1 cellular context compared by ENCODE assay signal in genomic region chr22:38266120-38266519, GRCh38.
TF ChIP-seq lines count a peak whose summit lies in the region.

No MANE protein-coding gene starts in this region.

TF ChIP-seq in K562, 482 proteins besides CTCF, POLR2A, EP300 and RAD21 (continued from another document and continues in another):
- TF ChIP-seq CUX1 (CRISPR knock-in tag; IDR thresholded peaks at IDR 0.05), result peak; percentile 53; the same call in 1 of the 2 replicates
- no peak for TF ChIP-seq CREB1 (IDR thresholded peaks at IDR 0.05)
- TF ChIP-seq CREB1 (CRISPR knock-in tag; IDR thresholded peaks at IDR 0.05), result peak; percentile 30; the same call in 1 of the 2 replicates
- TF ChIP-seq HNRNPL (IDR thresholded peaks at IDR 0.05; ENCODE audit: low read depth, low read length), result no peak
- TF ChIP-seq BACH1 (tag; IDR thresholded peaks at IDR 0.05), result no peak
- TF ChIP-seq FUS (optimal IDR thresholded peaks at IDR 0.05; ENCODE audit: low read depth, low read length), result no peak
- TF ChIP-seq ZNF445 (CRISPR knock-in tag; IDR thresholded peaks at IDR 0.05; ENCODE audit: low read depth), result no peak
- TF ChIP-seq ZNF212 (CRISPR knock-in tag; IDR thresholded peaks at IDR 0.05), result no peak
- no peak for TF ChIP-seq MBD1 (CRISPR knock-in tag; IDR thresholded peaks at IDR 0.05)
- TF ChIP-seq PBX2 (CRISPR knock-in tag; IDR thresholded peaks at IDR 0.05; ENCODE audit: low read depth), result no peak
- no peak for TF ChIP-seq PBX2 (tag; conservative IDR thresholded peaks at IDR 0.05; ENCODE audit: low read depth)
- TF ChIP-seq CGGBP1 (CRISPR knock-in tag; IDR thresholded peaks at IDR 0.05), result no peak
- no peak for TF ChIP-seq HDAC6 (IDR thresholded peaks at IDR 0.05; ENCODE audit: low read depth, low read length)
- no peak for TF ChIP-seq ZNF699 (CRISPR knock-in tag; IDR thresholded peaks at IDR 0.05; ENCODE audit: insufficient replicate concordance)
- TF ChIP-seq SAFB2 (IDR thresholded peaks at IDR 0.05; ENCODE audit: borderline replicate concordance, low read depth, low read length, severe bottlenecking), result no peak
- no peak for TF ChIP-seq FOXP1 (CRISPR knock-in tag; IDR thresholded peaks at IDR 0.05)
- no peak for TF ChIP-seq BRF1 (IDR thresholded peaks at IDR 0.05; ENCODE audit: borderline replicate concordance, extremely low read depth, insufficient read length)
- TF ChIP-seq CBX3 (IDR thresholded peaks at IDR 0.05; ENCODE audit: borderline replicate concordance in 1 of 2, low read length in 2 of 2), result peak in 1 of 2 experiments; percentile 59; a peak in 1 of 3 replicates
- TF ChIP-seq ZNF695 (CRISPR knock-in tag; IDR thresholded peaks at IDR 0.05), result no peak
- TF ChIP-seq ZKSCAN1 (IDR thresholded peaks at IDR 0.05; ENCODE audit: low read depth, low read length), result no peak
- no peak for TF ChIP-seq CC2D1A (IDR thresholded peaks at IDR 0.05)
- TF ChIP-seq NR2F6 (CRISPR knock-in tag; IDR thresholded peaks at IDR 0.05), result no peak
- no peak for TF ChIP-seq ZNF717 (CRISPR knock-in tag; IDR thresholded peaks at IDR 0.05)
- 0 out of 2 replicates have a peak, but pooled peaks have one; percentile 20 for TF ChIP-seq ZBTB1 (CRISPR knock-in tag; IDR thresholded peaks at IDR 0.05; ENCODE audit: borderline replicate concordance, low read depth)
- TF ChIP-seq RBBP5 (IDR thresholded peaks at IDR 0.05; ENCODE audit: borderline replicate concordance, insufficient read depth, low read length, poor library complexity, severe bottlenecking), result peak; percentile 21
- TF ChIP-seq ZBTB12 (CRISPR knock-in tag; IDR thresholded peaks at IDR 0.05), result peak; percentile 9; the same call in 1 of the 2 replicates
- TF ChIP-seq IRF9 (tag; IDR thresholded peaks at IDR 0.05), result no peak
- TF ChIP-seq ASH1L (IDR thresholded peaks at IDR 0.05; ENCODE audit: borderline replicate concordance, low read depth, partially characterized antibody), result no peak
- TF ChIP-seq RBM17 (IDR thresholded peaks at IDR 0.05; ENCODE audit: borderline replicate concordance, low read depth, low read length), result no peak
- TF ChIP-seq HMBOX1 (IDR thresholded peaks at IDR 0.05), result no peak
- TF ChIP-seq NR2C2 (CRISPR knock-in tag; IDR thresholded peaks at IDR 0.05), result no peak
- TF ChIP-seq NR2C2 (tag; IDR thresholded peaks at IDR 0.05), result no peak
- TF ChIP-seq ZNF431 (CRISPR knock-in tag; IDR thresholded peaks at IDR 0.05), result no peak
- no peak for TF ChIP-seq TRIM24 (IDR thresholded peaks at IDR 0.05)
- TF ChIP-seq PRMT5 (CRISPR knock-in tag; IDR thresholded peaks at IDR 0.05), result no peak
- no peak for TF ChIP-seq ZBTB2 (IDR thresholded peaks at IDR 0.05)
- TF ChIP-seq NELFE (IDR thresholded peaks at IDR 0.05; ENCODE audit: insufficient read depth, insufficient read length), result no peak
- no peak for TF ChIP-seq RFX7 (CRISPR knock-in tag; IDR thresholded peaks at IDR 0.05)
- no peak for TF ChIP-seq KDM5B (IDR thresholded peaks at IDR 0.05; ENCODE audit: insufficient replicate concordance, low read depth, low read length)
- TF ChIP-seq E2F3 (CRISPR knock-in tag; IDR thresholded peaks at IDR 0.05), result no peak
- no peak for TF ChIP-seq CBX2 (IDR thresholded peaks at IDR 0.05; ENCODE audit: insufficient read depth, low read length, poor library complexity, severe bottlenecking)
- TF ChIP-seq FOXK2 (conservative IDR thresholded peaks at IDR 0.05 in 1 of 2, IDR thresholded peaks at IDR 0.05 in 1 of 2; ENCODE audit: low read depth in 2 of 2), result peak; percentile 48 to 85; a peak in 2 of 4 replicates
- TF ChIP-seq ARID3A (IDR thresholded peaks at IDR 0.05; ENCODE audit: borderline replicate concordance, low read depth, low read length), result no peak
- no peak for TF ChIP-seq MTF1 (CRISPR knock-in tag; IDR thresholded peaks at IDR 0.05; ENCODE audit: borderline replicate concordance)
- no peak for TF ChIP-seq YY1 (IDR thresholded peaks at IDR 0.05; ENCODE audit: borderline replicate concordance in 1 of 3, control insufficient read depth in 1 of 3, extremely low read depth in 1 of 3, insufficient read depth in 3 of 3, insufficient read length in 1 of 3, insufficient replicate concordance in 2 of 3, low read depth in 1 of 3, low read length in 2 of 3)
- TF ChIP-seq SP2 (IDR thresholded peaks at IDR 0.05; ENCODE audit: extremely low read depth, low read depth, low read length, poor library complexity, severe bottlenecking), result no peak
- TF ChIP-seq PTBP1 (IDR thresholded peaks at IDR 0.05; ENCODE audit: low read depth, low read length), result no peak
- no peak for TF ChIP-seq BDP1 (IDR thresholded peaks at IDR 0.05; ENCODE audit: insufficient read depth, insufficient read length)
- no peak for TF ChIP-seq XRCC4 (IDR thresholded peaks at IDR 0.05; ENCODE audit: extremely low read depth, insufficient read depth, insufficient read length)
